Comparison of ENCODE assay signal across 20 cellular contexts in the genomic region with DNA sequence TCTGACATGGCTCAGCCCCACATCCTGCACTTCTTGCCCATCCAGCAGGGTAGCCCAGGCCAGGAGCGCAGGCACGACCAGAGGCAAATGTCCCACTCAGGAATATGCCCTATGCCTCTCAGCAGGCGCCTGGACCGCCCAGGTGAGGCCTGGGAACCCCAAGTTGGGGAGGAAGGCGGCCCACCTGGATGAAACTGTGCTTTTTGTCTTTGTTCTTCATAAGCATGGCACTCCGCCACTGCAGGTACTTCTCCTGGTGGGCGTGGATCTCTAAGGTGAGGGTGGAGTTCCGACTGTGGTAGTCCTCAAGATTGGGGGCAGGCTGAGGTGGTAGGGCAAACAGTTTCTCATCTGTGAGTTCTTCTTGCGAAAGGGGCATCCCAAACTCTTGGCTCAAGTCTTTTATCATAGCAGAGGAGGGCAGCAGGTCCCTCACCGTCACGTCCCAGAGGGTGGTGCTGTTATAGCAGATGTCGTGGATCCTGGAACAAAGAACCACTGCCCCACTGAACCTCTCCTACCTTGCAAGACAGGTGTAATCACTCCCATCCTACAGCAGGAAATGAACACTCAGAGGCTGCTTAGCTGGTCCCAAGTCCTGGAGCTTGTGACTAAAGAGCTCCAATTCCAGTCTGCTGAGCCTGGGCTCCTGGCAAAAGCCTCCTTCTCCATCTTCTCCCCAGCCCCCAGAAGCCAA.
"Had no signal": no experiment of that assay in that cellular context is flagged by ENCODE, and none has a peak within 500 bp of the region (broad histone marks: within the 10 kb centered on the region; RNA-seq: fewer than 3 reads in every experiment).

No MANE protein-coding gene starts in this region.

- H3K27ac Mint-ChIP-seq: activated T-helper 1 cell treated with anti-CD3 and anti-CD28 coated beads, Interleukin-12 subunit alpha, Interleukin-12 subunit beta, Interleukin-2, Interleukin-4 antibody, amounts not matched to agents 30 ng/mL and 10 ng/mL and 1 ng/mL, durations not matched to agents 14 hours and 24 hours and 36 hours; dendritic cell treated with granulocyte-macrophage colony-stimulating factor and Interleukin-4, amounts not matched to agents 40 ng/mL and 50 ng/mL, for 4 days; stimulated activated effector memory CD8-positive, alpha-beta T cell treated with anti-CD3 and anti-CD28 coated beads, Interleukin-12 subunit alpha, Interleukin-12 subunit beta, amount 100 ng/mL, for 72 hours had no signal

- H3K27ac ChIP-seq: ascending aorta, breast epithelium, gastroesophageal sphincter, heart right ventricle, ovary, sigmoid colon, SJSA1, thyroid gland had no signal

- H3K27me3 ChIP-seq: ascending aorta, breast epithelium, heart right ventricle, ovary, SJSA1, thyroid gland had no signal

- H3K27me3 Mint-ChIP-seq: dendritic cell treated with granulocyte-macrophage colony-stimulating factor and Interleukin-4, amounts not matched to agents 40 ng/mL and 50 ng/mL, for 4 days had no signal

- H3K36me3 ChIP-seq: ascending aorta, breast epithelium, gastroesophageal sphincter, heart right ventricle, ovary, sigmoid colon, SJSA1, thyroid gland had no signal

- ATAC-seq: gastroesophageal sphincter, heart right ventricle, left cardiac atrium had no signal

- H3K4me1 ChIP-seq: ascending aorta, breast epithelium, gastroesophageal sphincter, heart right ventricle, sigmoid colon, SJSA1, thyroid gland had no signal

- H3K9me3 Mint-ChIP-seq: activated T-helper 1 cell treated with anti-CD3 and anti-CD28 coated beads, Interleukin-12 subunit alpha, Interleukin-12 subunit beta, Interleukin-2, Interleukin-4 antibody, amounts not matched to agents 30 ng/mL and 10 ng/mL and 1 ng/mL, durations not matched to agents 14 hours and 24 hours and 36 hours; dendritic cell treated with granulocyte-macrophage colony-stimulating factor and Interleukin-4, amounts not matched to agents 40 ng/mL and 50 ng/mL, for 4 days; stimulated activated effector memory CD8-positive, alpha-beta T cell treated with anti-CD3 and anti-CD28 coated beads, Interleukin-12 subunit alpha, Interleukin-12 subunit beta, amount 100 ng/mL, for 72 hours had no signal

- H3K4me1 Mint-ChIP-seq: stimulated activated effector memory CD8-positive, alpha-beta T cell treated with anti-CD3 and anti-CD28 coated beads, Interleukin-12 subunit alpha, Interleukin-12 subunit beta, amount 100 ng/mL, for 72 hours had no signal

- H3K4me3 ChIP-seq: ascending aorta, breast epithelium, gastroesophageal sphincter, heart right ventricle, lung, ovary, sigmoid colon, SJSA1, thyroid gland had no signal

- H3K4me3 Mint-ChIP-seq: activated T-helper 1 cell treated with anti-CD3 and anti-CD28 coated beads, Interleukin-12 subunit alpha, Interleukin-12 subunit beta, Interleukin-2, Interleukin-4 antibody, amounts not matched to agents 30 ng/mL and 10 ng/mL and 1 ng/mL, durations not matched to agents 14 hours and 24 hours and 36 hours; dendritic cell treated with granulocyte-macrophage colony-stimulating factor and Interleukin-4, amounts not matched to agents 40 ng/mL and 50 ng/mL, for 4 days; stimulated activated effector memory CD8-positive, alpha-beta T cell treated with anti-CD3 and anti-CD28 coated beads, Interleukin-12 subunit alpha, Interleukin-12 subunit beta, amount 100 ng/mL, for 72 hours had no signal

- H3K36me3 Mint-ChIP-seq: stimulated activated effector memory CD8-positive, alpha-beta T cell treated with anti-CD3 and anti-CD28 coated beads, Interleukin-12 subunit alpha, Interleukin-12 subunit beta, amount 100 ng/mL, for 72 hours had no signal

- H3K9me3 ChIP-seq: ascending aorta, breast epithelium, ovary, SJSA1, thyroid gland had no signal

- DNase-seq: activated CD4-positive, alpha-beta T cell treated with anti-CD3 and anti-CD28 coated beads for 1 hour; activated CD4-positive, alpha-beta T cell treated with anti-CD3 and anti-CD28 coated beads, Interleukin-2, amount 50 U/mL, for 48 hours; activated naive CD4-positive, alpha-beta T cell treated with Interleukin-2 at 50 U/mL for 16 hours; effector memory CD4-positive, alpha-beta T cell; heart right ventricle; left cardiac atrium; midbrain; sigmoid colon; stimulated activated CD4-positive, alpha-beta T cell treated with anti-CD3 and anti-CD28 coated beads, Interleukin-12 subunit alpha, Interleukin-12 subunit beta, amount 100 ng/mL, for 4 hours; stimulated activated CD4-positive, alpha-beta T cell treated with anti-CD3 and anti-CD28 coated beads, Interleukin-2, amount 100 ng/mL, for 24 hours; thyroid gland had no signal
